Comparison of ENCODE assay signal across 21 cellular contexts in genomic region chr9:93192721-93193372, GRCh38. TPM values are rescaled to one million over a fixed set of nuclear protein-coding genes. Genes with fewer than 3 reads are reported as not detected.
DNase-seq lines count a peak whose midpoint lies in the region; ATAC-seq and TF ChIP-seq lines count a peak whose summit lies in the region.
"Had no signal": no experiment of that assay in that cellular context is flagged by ENCODE, and none has a peak within 500 bp of the region (broad histone marks: within the 10 kb centered on the region; RNA-seq: fewer than 3 reads in every experiment).

No MANE protein-coding gene starts in this region.

- no peak overlapping the region for H2AFZ ChIP-seq in GM23338

- H3K27ac Mint-ChIP-seq in GM23338 (no peak overlapping the region), brain (peak overlapping the region in 3 of 5 experiments; percentile 55 to 92 (median 89))
- H3K27ac Mint-ChIP-seq: B cell; CD4-positive, alpha-beta T cell; HFFc6 had no signal

- intact Hi-C loops in posterior vena cava (cut with DNase I), result loop anchor here in 1 of 2 donors (1.0 kb wide), 1 partner anchor 46 kb away; no protein-coding TSS in a partner anchor

- DNase-seq in GM23338 (ENCODE audit: low spot score), result no peak
- DNase-seq in right atrium auricular region (ENCODE audit: low spot score), result no peak
- peak; percentile 51 for DNase-seq in posterior vena cava (ENCODE audit: low spot score)
- DNase-seq in HuH-7 (ENCODE audit: low spot score), result no peak
- DNase-seq in central memory CD4-positive, alpha-beta T cell, result no peak
- DNase-seq in NCI-H1105 treated with DMSO at 0.1 percent for 48 hours (lab: John Stamatoyannopoulos, UW), result no peak
- DNase-seq in NCI-H524 treated with DMSO at 0.1 percent for 48 hours (lab: John Stamatoyannopoulos, UW), result no peak
- DNase-seq: CD4-positive, alpha-beta T cell; DND-41; GDM1; GOT3; HFFc6; KBM-7; NCI-H1048; NCI-H1694 treated with DMSO at 0.1 percent for 48 hours; NCI-H446 treated with DMSO at 0.1 percent for 48 hours; NCI-H82; SHP77 treated with DMSO at 0.1 percent for 48 hours had no signal

- H3K27me3 ChIP-seq in GM23338 (ENCODE audit: insufficient read depth) (no peaks in the 10 kb centered on the region), right atrium auricular region (no peaks in the 10 kb centered on the region)
- H3K27me3 ChIP-seq: Peyer's patch had no signal

- peaks cover 28% of the 10 kb centered on the region for H4K20me1 ChIP-seq in GM23338 (replicated peaks; ENCODE audit: insufficient read depth)

- H3K4me3 ChIP-seq in GM23338, result no peak overlapping the region
- H3K4me3 ChIP-seq in right atrium auricular region, result no peak overlapping the region
- H3K4me3 ChIP-seq: Peyer's patch had no signal

- no peak for ATAC-seq in GM23338

- H3K27me3 Mint-ChIP-seq in GM23338 (ENCODE audit: insufficient read depth, low read depth, poor library complexity) (peaks cover 8% of the 10 kb centered on the region), brain (no peaks in the 10 kb centered on the region)
- H3K27me3 Mint-ChIP-seq: CD4-positive, alpha-beta T cell had no signal

- H3K36me3 ChIP-seq in GM23338 (ENCODE audit: insufficient read depth) (no peaks in the 10 kb centered on the region), right atrium auricular region (no peaks in the 10 kb centered on the region)
- H3K36me3 ChIP-seq: Peyer's patch had no signal

- peak overlapping the region; percentile 24; the same call in 1 of the 2 replicates for H3K4me2 ChIP-seq in GM23338

- no peaks in the 10 kb centered on the region for H3K9me2 ChIP-seq in GM23338 (ENCODE audit: insufficient read depth)

- H3F3A ChIP-seq in GM23338 (replicated peaks; ENCODE audit: low read depth), result no peaks in the 10 kb centered on the region

- no peaks in the 10 kb centered on the region for H3K9me3 ChIP-seq in right atrium auricular region

- peaks cover 31% of the 10 kb centered on the region for H3K4me1 ChIP-seq in GM23338 (ENCODE audit: insufficient read depth)
- peaks cover 0 to 71% of the 10 kb centered on the region in 2 donors for H3K4me1 ChIP-seq in right atrium auricular region

- H3K36me3 Mint-ChIP-seq in GM23338 (ENCODE audit: low read depth) (peaks cover 13% of the 10 kb centered on the region; the same call in 2 of the 3 replicates), brain (peaks cover 28% of the 10 kb centered on the region)

- no peaks in the 10 kb centered on the region for H3K9me3 Mint-ChIP-seq in GM23338
- H3K9me3 Mint-ChIP-seq in brain, result peaks cover 0 to 8% (median 3%) of the 10 kb centered on the region in 5 experiments
- H3K9me3 Mint-ChIP-seq: CD4-positive, alpha-beta T cell; HFFc6 had no signal

- H3K4me1 Mint-ChIP-seq in GM23338 (peaks cover 56% of the 10 kb centered on the region), brain (peaks cover 77% of the 10 kb centered on the region)
- H3K4me1 Mint-ChIP-seq: B cell had no signal

- TF ChIP-seq CTCF in GM23338 (conservative IDR thresholded peaks at IDR 0.05; ENCODE audit: low read depth in 2 of 2) (no peak), brain (conservative IDR thresholded peaks at IDR 0.05) (no peak), right atrium auricular region (IDR thresholded peaks at IDR 0.05) (no peak)

- H3K27ac ChIP-seq in GM23338 (ENCODE audit: low read depth) (no peak overlapping the region), right atrium auricular region (peak overlapping the region; percentile 11 to 92)

- H3K4me3 Mint-ChIP-seq in GM23338, result no peak overlapping the region
- peak overlapping the region in 2 of 5 experiments; percentile 22 to 50 for H3K4me3 Mint-ChIP-seq in brain
- H3K4me3 Mint-ChIP-seq: B cell; CD4-positive, alpha-beta T cell; HFFc6 had no signal

- H3K79me2 ChIP-seq in GM23338 (replicated peaks; ENCODE audit: insufficient read depth), result peaks cover 87% of the 10 kb centered on the region

TF ChIP-seq in GM23338, 12 proteins besides CTCF, POLR2A, EP300 and RAD21 (continues in another document):
- TF ChIP-seq CREB1 (CRISPR knock-in tag; IDR thresholded peaks at IDR 0.05; ENCODE audit: low read depth) (no peak), EZH2phosphoT487 (IDR thresholded peaks at IDR 0.05; ENCODE audit: unreplicated experiment) (no peak), ETS1 (IDR thresholded peaks at IDR 0.05) (no peak), ZNF331 (CRISPR knock-in tag; IDR thresholded peaks at IDR 0.05; ENCODE audit: low read depth) (no peak), REST (IDR thresholded peaks at IDR 0.05; ENCODE audit: unreplicated experiment) (no peak)

RNA-seq across cellular contexts. Expression of gene WNK2, which starts 8.9 kb away (rescaled TPM):
- total RNA-seq in GM23338 (2014; rRNA removed; shearing (Covaris generic)), result 93.4 and 102 TPM in 2 replicates
- 56.4 and 61.7 TPM in 2 replicates for polyA plus RNA-seq in GM23338 (2016; fragmentation: Nextera tagmentation; extraction: Ambion mirVana)
- 70.2 TPM for polyA plus RNA-seq in brain (ENCODE audit: insufficient read depth, low read depth, low replicate concordance)
- total RNA-seq in right atrium auricular region, result 100 to 1,000 TPM in 1 of 2 donors, 10 to 100 TPM in 1; 61.4 to 132 TPM
- 10 to 100 TPM; 34.8 to 39.5 TPM for total RNA-seq in posterior vena cava
- total RNA-seq: B cell, HFFc6 had no signal

RNA-seq across cellular contexts. Expression of gene NINJ1, which starts 58.8 kb away (rescaled TPM):
- 31.2 and 39.7 TPM in 2 replicates for total RNA-seq in GM23338 (2014; rRNA removed; shearing (Covaris generic))
- polyA plus RNA-seq in GM23338 (2016; fragmentation: Nextera tagmentation; extraction: Ambion mirVana) (33.3 and 36.3 TPM in 2 replicates), brain (ENCODE audit: insufficient read depth, low read depth, low replicate concordance) (47.3 TPM)
- total RNA-seq in right atrium auricular region (10 to 100 TPM; 65.5 to 89.4 TPM), posterior vena cava (10 to 100 TPM; 30.6 to 39.5 TPM)
